In genomic region chr15:72365844-72366243, GRCh38 we compare ENCODE assay signal across 11 cellular contexts. TPM values are rescaled to one million over a fixed set of nuclear protein-coding genes. Genes with fewer than 3 reads are reported as not detected.
DNase-seq lines count a peak whose midpoint lies in the region; ATAC-seq, FAIRE-seq and TF ChIP-seq lines count a peak whose summit lies in the region.
"Had no signal": no experiment of that assay in that cellular context is flagged by ENCODE, and none has a peak within 500 bp of the region (broad histone marks: within the 10 kb centered on the region; RNA-seq: fewer than 3 reads in every experiment).

No MANE protein-coding gene starts in this region.

- no peak overlapping the region for H3K27ac Mint-ChIP-seq in neural progenitor cell

- H3K79me2 ChIP-seq in neural progenitor cell (ENCODE audit: low read depth) = peaks cover 16% of the 10 kb centered on the region

- H3K36me3 ChIP-seq in neural progenitor cell = peaks cover 3% of the 10 kb centered on the region

- TF ChIP-seq CTCF in neural progenitor cell (IDR thresholded peaks at IDR 0.05) = no peak

- H3K9ac ChIP-seq in neural progenitor cell = no peak overlapping the region

- H3K4me3 ChIP-seq in neural progenitor cell = no peak overlapping the region

- FAIRE-seq in urothelium cell line (lab: Jason Lieb, UNC) = no peak
- FAIRE-seq in frontal cortex (lab: Jason Lieb, UNC) = no peak
- FAIRE-seq: H1 had no signal

- no peak overlapping the region for H3K4me3 Mint-ChIP-seq in neural progenitor cell

- in situ Hi-C loops in KBM-7 (cut with MboI; ENCODE audit: low pct_unique_long_range_greater_than_20kb, low sequenced_read_pairs) = no loop called here

- H3K27ac ChIP-seq in neural progenitor cell = no peak overlapping the region

- no peaks in the 10 kb centered on the region for H3F3A ChIP-seq in neural progenitor cell (ENCODE audit: low read depth)

- ATAC-seq in GM18502 (IDR thresholded peaks at IDR 0.05; ENCODE audit: poor library complexity, unreplicated experiment) (peak; percentile 94), GM21526 (IDR thresholded peaks at IDR 0.05; ENCODE audit: low FRiP score, unreplicated experiment) (peak; percentile 57)

- peaks cover 2% of the 10 kb centered on the region for H3K36me3 Mint-ChIP-seq in neural progenitor cell

- H3K4me1 ChIP-seq in neural progenitor cell = no peaks in the 10 kb centered on the region

- no peaks in the 10 kb centered on the region for H3K4me1 Mint-ChIP-seq in neural progenitor cell

- peaks cover 20% of the 10 kb centered on the region for H4K20me1 ChIP-seq in neural progenitor cell (ENCODE audit: low read depth)

- peak; percentile 99 for DNase-seq in KBM-7
- DNase-seq in germinal center (ENCODE audit: low spot score) = peak; percentile 17
- DNase-seq in 8988T = no peak
- DNase-seq in urothelium cell line (ENCODE audit: low spot score) = no peak
- no peak for DNase-seq in neural progenitor cell (ENCODE audit: low spot score)
- DNase-seq in frontal cortex (ENCODE audit: low spot score in 2 of 2) = no peak
- DNase-seq: activated CD4-positive, alpha-beta T cell treated with anti-CD3 and anti-CD28 coated beads for 4 hours had no signal

- H3K27me3 ChIP-seq in neural progenitor cell = no peaks in the 10 kb centered on the region

- no peaks in the 10 kb centered on the region for H3K9me3 ChIP-seq in neural progenitor cell (ENCODE audit: low read depth)

- H3K27me3 Mint-ChIP-seq in neural progenitor cell (ENCODE audit: insufficient read depth, low read depth) = peaks cover 2% of the 10 kb centered on the region

- no peak overlapping the region for H2AFZ ChIP-seq in neural progenitor cell (replicated peaks)

- no peak overlapping the region for H3K4me2 ChIP-seq in neural progenitor cell

- no peaks in the 10 kb centered on the region for H3K9me3 Mint-ChIP-seq in neural progenitor cell

RNA-seq across cellular contexts. Expression of gene HEXA, which starts 10.0 kb away (rescaled TPM):
- total RNA-seq in neural progenitor cell (ENCODE audit: low replicate concordance) (34.5 and 44.6 TPM in 2 replicates), frontal cortex (30.6 TPM)

RNA-seq across cellular contexts. Expression of gene TMEM202, which starts 32.3 kb away (rescaled TPM):
- total RNA-seq in neural progenitor cell (ENCODE audit: low replicate concordance) = not detected in 2 replicates
- total RNA-seq in frontal cortex = not detected
- total RNA-seq: fibroblast of lung, H1 had no signal

RNA-seq across cellular contexts. Expression of gene CELF6, which starts 45.9 kb away (rescaled TPM):
- total RNA-seq in neural progenitor cell (ENCODE audit: low replicate concordance) (0.19 and 0.95 TPM in 2 replicates), frontal cortex (11.4 TPM)

Comparison
In these comparisons a context has a peak if more than half of its experiments do, and no peak if none do; other contexts are left out.
1. DNase-seq: peak in KBM-7 (single experiment) and germinal center (single experiment); none in 8988T (single experiment), urothelium cell line (single experiment), neural progenitor cell (single experiment) and frontal cortex (0 of 2).